ENCODE assay signal across 8 cellular contexts in genomic region chr2:55419514-55420243, GRCh38. TPM values are rescaled to one million over a fixed set of nuclear protein-coding genes. Genes with fewer than 3 reads are reported as not detected.
DNase-seq lines count a peak whose midpoint lies in the region; ATAC-seq and TF ChIP-seq lines count a peak whose summit lies in the region.

TSS of gene CCDC88A (minus strand) at chr2:55419856. CDS start at chr2:55419079, 777 bp downstream.

- H2AK5ac ChIP-seq in IMR-90 (ENCODE audit: low read depth, low read length): peak within 1 kb of the TSS; percentile 57

- TF ChIP-seq RAD21 in IMR-90 (IDR thresholded peaks at IDR 0.05; ENCODE audit: low read length): no peak

- peak within 1 kb of the TSS; percentile 87 for H3K9ac ChIP-seq in IMR-90 (ENCODE audit: low read depth, low read length)

- H4K91ac ChIP-seq in IMR-90 (ENCODE audit: insufficient read depth, low read depth, low read length): peak within 1 kb of the TSS; percentile 86

- peak; percentile 75 for ATAC-seq in GM21528 (IDR thresholded peaks at IDR 0.05; ENCODE audit: low FRiP score, unreplicated experiment)
- peak; percentile 94 for ATAC-seq in IMR-90 (ENCODE audit: low read depth)

- peak within 1 kb of the TSS; percentile 74 for H3K18ac ChIP-seq in IMR-90 (ENCODE audit: low read depth, low read length)

- peak within 1 kb of the TSS; percentile 55 for H4K5ac ChIP-seq in IMR-90 (ENCODE audit: low read depth, low read length)

- peak within 1 kb of the TSS; percentile 84 for H3K23ac ChIP-seq in IMR-90 (ENCODE audit: low read depth, low read length)

- no peaks in the 10 kb centered on the region for H4K20me1 ChIP-seq in IMR-90 (ENCODE audit: insufficient read depth, low read length)
- H4K20me1 ChIP-seq in OCI-LY7 (ENCODE audit: insufficient read depth, low read length): peaks cover 10% of the 10 kb centered on the region; the same call in 1 of the 2 replicates

- H3K4me3 ChIP-seq in IMR-90 (ENCODE audit: insufficient read depth, low read depth, low read length) (peak within 1 kb of the TSS; percentile 82), OCI-LY7 (ENCODE audit: low read depth, low read length, poor library complexity, severe bottlenecking) (peak within 1 kb of the TSS; percentile 81), epithelial cell of proximal tubule (ENCODE audit: low read depth, low read length) (peak within 1 kb of the TSS; percentile 75)

- in situ Hi-C loops in IMR-90 (cut with MboI; ENCODE audit: low sequenced_read_pairs): no loop called here

- H3K36me3 ChIP-seq in IMR-90 (ENCODE audit: control insufficient read depth, insufficient read depth, low read length) (no peaks in the 10 kb centered on the region), OCI-LY7 (ENCODE audit: insufficient read depth, low read length) (peaks cover 12% of the 10 kb centered on the region)

- peak within 1 kb of the TSS; percentile 92 for H3K27ac ChIP-seq in IMR-90 (ENCODE audit: insufficient read depth, low read length)
- peak within 1 kb of the TSS; percentile 73 for H3K27ac ChIP-seq in OCI-LY7 (ENCODE audit: low read depth, low read length, poor library complexity, severe bottlenecking)

- peak within 1 kb of the TSS; percentile 99 for H2AFZ ChIP-seq in IMR-90 (replicated peaks; ENCODE audit: low read length, poor library complexity)
- peak within 1 kb of the TSS; percentile 91 for H2AFZ ChIP-seq in OCI-LY7 (ENCODE audit: low read length)

- peak; percentile 95 for DNase-seq in DMS114 treated with DMSO at 0.1 percent for 48 hours (lab: John Stamatoyannopoulos, UW; ENCODE audit: unreplicated experiment)
- peak; percentile 97 for DNase-seq in IMR-90
- DNase-seq in OCI-LY7 (ENCODE audit: low spot score): peak; percentile 96
- DNase-seq in activated T-cell treated with anti-CD3 and anti-CD28 coated beads for 4 hours: peak; percentile 72
- peak; percentile 46 for DNase-seq in epithelial cell of proximal tubule (ENCODE audit: low read depth)
- DNase-seq in mucosa of gallbladder (ENCODE audit: low spot score): peak; percentile 95
- DNase-seq in stimulated activated CD8-positive, alpha-beta memory T cell treated with anti-CD3 and anti-CD28 coated beads, Interleukin-4, amount 100 ng/mL, for 24 hours (ENCODE audit: low read depth): peak; percentile 77

- peaks cover 7 to 22% of the 10 kb centered on the region in 2 experiments for H3K79me1 ChIP-seq in IMR-90 (ENCODE audit: low read depth in 1 of 2, low read length in 2 of 2)

- H3K9me3 ChIP-seq in IMR-90 (ENCODE audit: control insufficient read depth, insufficient read depth, low read length): no peaks in the 10 kb centered on the region
- no peaks in the 10 kb centered on the region for H3K9me3 ChIP-seq in OCI-LY7 (ENCODE audit: low read length)

- intact Hi-C loops in IMR-90 (cut with micrococcal nuclease): loop anchor here (1.0 to 5.0 kb wide), 3 partner anchors 57 to 150 kb away; partner anchors contain the start of gene MTIF2
- intact Hi-C loops in OCI-LY7 (cut with micrococcal nuclease; ENCODE audit: unreplicated experiment): loop anchor here (1.0 to 10.0 kb wide), 4 partner anchors 137 to 635 kb away; partner anchors contain the start of genes MTIF2 and PPP4R3B

- H3K27me3 ChIP-seq in IMR-90 (ENCODE audit: control insufficient read depth, insufficient read depth, low read length): peaks cover 2% of the 10 kb centered on the region; the same call in 1 of the 2 replicates

- peaks cover 54% of the 10 kb centered on the region for H3K79me2 ChIP-seq in OCI-LY7 (ENCODE audit: insufficient read depth, low read depth, low read length)

- H2BK15ac ChIP-seq in IMR-90 (ENCODE audit: low read depth, low read length): peak within 1 kb of the TSS; percentile 85; the same call in 2 of the 3 replicates

- TF ChIP-seq POLR2A in IMR-90 (IDR thresholded peaks at IDR 0.05; ENCODE audit: low read depth, low read length): peak; percentile 93

- H3K14ac ChIP-seq in IMR-90 (replicated peaks; ENCODE audit: low read depth, low read length): peak within 1 kb of the TSS; percentile 96

- POLR2A ChIA-PET in IMR-90 (lab: Charles Lee; ENCODE audit: unreplicated experiment) (no interaction called here), OCI-LY7 (lab: Charles Lee) (interaction anchor here (0.6 to 1.2 kb wide), 5 partner anchors 10 to 786 kb away, joined by 3 read pairs; no protein-coding TSS in a partner anchor)

- peak within 1 kb of the TSS; percentile 79 for H3K4ac ChIP-seq in IMR-90 (ENCODE audit: low read depth, low read length)

- peak within 1 kb of the TSS; percentile 95 for H2AK9ac ChIP-seq in IMR-90 (replicated peaks; ENCODE audit: low read depth, low read length, poor library complexity)

- H3K56ac ChIP-seq in IMR-90 (ENCODE audit: extremely low read depth, insufficient read depth, low read length): peak within 1 kb of the TSS; percentile 76

- H2BK20ac ChIP-seq in IMR-90 (ENCODE audit: low read depth, low read length): peak within 1 kb of the TSS; percentile 30

- peaks cover 11% of the 10 kb centered on the region; the same call in 1 of the 2 replicates for H3K9me1 ChIP-seq in IMR-90 (ENCODE audit: insufficient read depth, low read length)

- peak within 1 kb of the TSS; percentile 88 for H3K4me2 ChIP-seq in IMR-90 (ENCODE audit: low read depth, low read length)
- H3K4me2 ChIP-seq in OCI-LY7 (ENCODE audit: low read length): peak within 1 kb of the TSS; percentile 95

- peak within 1 kb of the TSS; percentile 84 for H2BK120ac ChIP-seq in IMR-90 (ENCODE audit: low read depth, low read length)

- dilution Hi-C loops in IMR-90 (cut with HindIII; ENCODE audit: low sequenced_read_pairs, unreplicated experiment): no loop called here

- H4K8ac ChIP-seq in IMR-90 (ENCODE audit: low read depth in 2 of 2, low read length in 2 of 2): peak within 1 kb of the TSS; percentile 44 to 83

- peak; percentile 24; the same call in 1 of the 2 replicates for TF ChIP-seq CTCF in IMR-90 (conservative IDR thresholded peaks at IDR 0.05; ENCODE audit: low read depth, low read length)
- TF ChIP-seq CTCF in OCI-LY7 (conservative IDR thresholded peaks at IDR 0.05; ENCODE audit: low read length): peak; percentile 41; the same call in 1 of the 2 replicates
- TF ChIP-seq CTCF in epithelial cell of proximal tubule (conservative IDR thresholded peaks at IDR 0.05; ENCODE audit: low read depth, low read length): peak; percentile 28

- peak within 1 kb of the TSS; percentile 86 for H2BK5ac ChIP-seq in IMR-90 (ENCODE audit: low read depth, low read length, poor library complexity, severe bottlenecking)

- no peaks in the 10 kb centered on the region for H3K9me2 ChIP-seq in OCI-LY7 (ENCODE audit: insufficient read depth, low read length)

- WGBS in IMR-90 (ENCODE audit: extremely low coverage in 2 of 2, insufficient read length in 1 of 2), 2 experiments: 1% methylated on average over 26 of the region's 76 CpGs; no CpG with 5 or more reads in 1 of the 2 experiments

- CTCF ChIA-PET in IMR-90 (lab: Yijun Ruan, JAX): interaction anchor here (1.1 kb wide), 1 partner anchor 20 kb away, joined by 3 read pairs; no protein-coding TSS in a partner anchor
- CTCF ChIA-PET in OCI-LY7 (lab: Charles Lee; ENCODE audit: unreplicated experiment): no interaction called here

- H3K4me1 ChIP-seq in IMR-90 (ENCODE audit: control insufficient read depth, insufficient read depth, low read length): peaks cover 2% of the 10 kb centered on the region; the same call in 1 of the 2 replicates
- H3K4me1 ChIP-seq in OCI-LY7 (ENCODE audit: insufficient read depth, low read length, poor library complexity, severe bottlenecking): peaks cover 48% of the 10 kb centered on the region

- BruUV-seq in IMR-90 (replicated peaks; lab: Mats Ljungman, UMichigan) (no TSS peak), OCI-LY7 (replicated peaks; lab: Mats Ljungman, UMichigan) (no TSS peak)

TF ChIP-seq in IMR-90, 13 proteins besides CTCF, POLR2A, EP300 and RAD21:
- TF ChIP-seq SMC3 (IDR thresholded peaks at IDR 0.05; ENCODE audit: low read depth, low read length): peak; percentile 21; the same call in 1 of the 2 replicates
- peak; percentile 94 for TF ChIP-seq BHLHE40 (IDR thresholded peaks at IDR 0.05; ENCODE audit: low read depth, low read length)
- TF ChIP-seq MAZ (IDR thresholded peaks at IDR 0.05; ENCODE audit: borderline replicate concordance, low read depth, low read length): peak; percentile 99
- no peak for TF ChIP-seq USF2 (IDR thresholded peaks at IDR 0.05; ENCODE audit: low read depth, low read length)
- peak; percentile 45; the same call in 1 of the 2 replicates for TF ChIP-seq MXI1 (IDR thresholded peaks at IDR 0.05; ENCODE audit: borderline replicate concordance, low read depth, low read length)
- TF ChIP-seq RCOR1 (IDR thresholded peaks at IDR 0.05; ENCODE audit: insufficient replicate concordance, low read length): peak; percentile 83

RNA-seq across cellular contexts. Expression of gene CCDC88A, which starts in this region (rescaled TPM):
- 63.8 and 66.1 TPM in 2 replicates for total RNA-seq in IMR-90 (2012; rRNA removed)
- 13.0 and 15.6 TPM in 2 replicates for polyA plus RNA-seq in IMR-90 (2012; rRNA removed)
- polyA plus RNA-seq in IMR-90 (2012; cell fraction: cytosol; rRNA removed): 2.9 and 4.8 TPM in 2 replicates
- polyA plus RNA-seq in IMR-90 (2012; cell fraction: nucleus; rRNA removed; ENCODE audit: low replicate concordance): 6.7 and 40.3 TPM in 2 replicates
- 98.4 and 109 TPM in 2 replicates for total RNA-seq in OCI-LY7 (2014; rRNA removed; shearing (Covaris generic))
- 110 and 132 TPM in 2 replicates for total RNA-seq in OCI-LY7 (2022)
- 28.3 and 31.2 TPM in 2 replicates for total RNA-seq in epithelial cell of proximal tubule
- total RNA-seq in mucosa of gallbladder: 21.9 TPM

Comparison
In these comparisons a context has a peak if more than half of its experiments do, and no peak if none do; other contexts are left out.
1. Peak in every context shown above with its lines: DNase-seq, ATAC-seq, H3K4me3 ChIP-seq and H3K27ac ChIP-seq.
2. DNase-seq: peak in every context shown above with its lines; median percentile 97 in IMR-90; 96 in OCI-LY7; 95 in DMS114 treated with DMSO at 0.1 percent for 48 hours; 95 in mucosa of gallbladder; 77 in stimulated activated CD8-positive, alpha-beta memory T cell treated with anti-CD3 and anti-CD28 coated beads, Interleukin-4, amount 100 ng/mL, for 24 hours; 72 in activated T-cell treated with anti-CD3 and anti-CD28 coated beads for 4 hours; 46 in epithelial cell of proximal tubule.